Comparison of ENCODE assay signal across 2 cellular contexts in genomic region chr15:96209285-96209735, GRCh38.
TF ChIP-seq lines count a peak whose summit lies in the region.

No MANE protein-coding gene starts in this region.

TF ChIP-seq in GM23338, 12 proteins besides CTCF, POLR2A, EP300 and RAD21:
- TF ChIP-seq STAT1 (IDR thresholded peaks at IDR 0.05; ENCODE audit: unreplicated experiment) = no peak
- no peak for TF ChIP-seq REST (IDR thresholded peaks at IDR 0.05; ENCODE audit: unreplicated experiment)
- no peak for TF ChIP-seq EZH2 (IDR thresholded peaks at IDR 0.05; ENCODE audit: low read depth, unreplicated experiment)
- no peak for TF ChIP-seq ZNF114 (CRISPR knock-in tag; IDR thresholded peaks at IDR 0.05)
- TF ChIP-seq CREB1 (CRISPR knock-in tag; IDR thresholded peaks at IDR 0.05; ENCODE audit: low read depth) = no peak

TF ChIP-seq in HepG2, 621 proteins besides CTCF, POLR2A, EP300 and RAD21 (continues in another document):
- TF ChIP-seq REXO4 (CRISPR knock-in tag; IDR thresholded peaks at IDR 0.05; ENCODE audit: borderline replicate concordance) (no peak), PATZ1 (CRISPR knock-in tag; IDR thresholded peaks at IDR 0.05) (peak; percentile 19; the same call in 1 of the 2 replicates), RXRB (CRISPR knock-in tag; IDR thresholded peaks at IDR 0.05; ENCODE audit: borderline replicate concordance) (peak; percentile 62; the same call in 1 of the 2 replicates), ARHGAP35 (CRISPR knock-in tag; IDR thresholded peaks at IDR 0.05; ENCODE audit: borderline replicate concordance) (peak; percentile 48; the same call in 1 of the 2 replicates), HNF1A (IDR thresholded peaks at IDR 0.05; ENCODE audit: low read depth) (no peak), HNF1A (CRISPR knock-in tag; IDR thresholded peaks at IDR 0.05; ENCODE audit: borderline replicate concordance) (0 out of 2 replicates have a peak, but pooled peaks have one; percentile 28), SNAPC5 (CRISPR knock-in tag; IDR thresholded peaks at IDR 0.05; ENCODE audit: borderline replicate concordance) (no peak), PHF21A (CRISPR knock-in tag; IDR thresholded peaks at IDR 0.05) (peak; percentile 23; the same call in 1 of the 2 replicates), NR2F6 (IDR thresholded peaks at IDR 0.05) (peak; percentile 88), NR2F6 (CRISPR knock-in tag; IDR thresholded peaks at IDR 0.05) (peak; percentile 72), GATA4 (IDR thresholded peaks at IDR 0.05; ENCODE audit: borderline replicate concordance, low read depth) (0 out of 2 replicates have a peak, but pooled peaks have one; percentile 26), STAG1 (CRISPR knock-in tag; IDR thresholded peaks at IDR 0.05) (peak; percentile 21; the same call in 1 of the 2 replicates), FOXA1 (IDR thresholded peaks at IDR 0.05) (no peak), FOXA1 (CRISPR knock-in tag; IDR thresholded peaks at IDR 0.05) (peak; percentile 85), ZNF747 (CRISPR knock-in tag; IDR thresholded peaks at IDR 0.05; ENCODE audit: borderline replicate concordance) (0 out of 2 replicates have a peak, but pooled peaks have one; percentile 32), ZNF501 (CRISPR knock-in tag; IDR thresholded peaks at IDR 0.05) (0 out of 2 replicates have a peak, but pooled peaks have one; percentile 32), MED1 (CRISPR knock-in tag; IDR thresholded peaks at IDR 0.05) (peak; percentile 55), ZNF558 (CRISPR knock-in tag; IDR thresholded peaks at IDR 0.05; ENCODE audit: borderline replicate concordance) (no peak), TGIF2 (CRISPR knock-in tag; IDR thresholded peaks at IDR 0.05) (0 out of 2 replicates have a peak, but pooled peaks have one; percentile 24), HMG20B (CRISPR knock-in tag; conservative IDR thresholded peaks at IDR 0.05) (peak; percentile 39; the same call in 1 of the 2 replicates), FOXA3 (CRISPR knock-in tag; IDR thresholded peaks at IDR 0.05) (peak; percentile 70), NCOA2 (CRISPR knock-in tag; IDR thresholded peaks at IDR 0.05) (peak; percentile 76), ZNF7 (CRISPR knock-in tag; IDR thresholded peaks at IDR 0.05) (no peak), DPF2 (CRISPR knock-in tag; IDR thresholded peaks at IDR 0.05; ENCODE audit: borderline replicate concordance, low read depth) (no peak), ZNF205 (CRISPR knock-in tag; IDR thresholded peaks at IDR 0.05) (peak; percentile 85), PAXIP1 (CRISPR knock-in tag; conservative IDR thresholded peaks at IDR 0.05) (peak; percentile 82), HDAC2 (CRISPR knock-in tag; IDR thresholded peaks at IDR 0.05) (peak; percentile 51; the same call in 1 of the 2 replicates), HNF4G (IDR thresholded peaks at IDR 0.05; ENCODE audit: borderline replicate concordance, low read depth, low read length) (peak; percentile 92), HNF4G (CRISPR knock-in tag; IDR thresholded peaks at IDR 0.05; ENCODE audit: borderline replicate concordance, low read depth) (no peak), SOX6 (IDR thresholded peaks at IDR 0.05) (no peak), SOX6 (CRISPR knock-in tag; IDR thresholded peaks at IDR 0.05) (peak; percentile 48; the same call in 1 of the 2 replicates), ZNF710 (CRISPR knock-in tag; IDR thresholded peaks at IDR 0.05; ENCODE audit: borderline replicate concordance) (no peak), KLF16 (CRISPR knock-in tag; IDR thresholded peaks at IDR 0.05) (0 out of 4 replicates have a peak, but pooled peaks of 1 of the 2 experiments have one; percentile 23)
- TF ChIP-seq, protein P1, sequence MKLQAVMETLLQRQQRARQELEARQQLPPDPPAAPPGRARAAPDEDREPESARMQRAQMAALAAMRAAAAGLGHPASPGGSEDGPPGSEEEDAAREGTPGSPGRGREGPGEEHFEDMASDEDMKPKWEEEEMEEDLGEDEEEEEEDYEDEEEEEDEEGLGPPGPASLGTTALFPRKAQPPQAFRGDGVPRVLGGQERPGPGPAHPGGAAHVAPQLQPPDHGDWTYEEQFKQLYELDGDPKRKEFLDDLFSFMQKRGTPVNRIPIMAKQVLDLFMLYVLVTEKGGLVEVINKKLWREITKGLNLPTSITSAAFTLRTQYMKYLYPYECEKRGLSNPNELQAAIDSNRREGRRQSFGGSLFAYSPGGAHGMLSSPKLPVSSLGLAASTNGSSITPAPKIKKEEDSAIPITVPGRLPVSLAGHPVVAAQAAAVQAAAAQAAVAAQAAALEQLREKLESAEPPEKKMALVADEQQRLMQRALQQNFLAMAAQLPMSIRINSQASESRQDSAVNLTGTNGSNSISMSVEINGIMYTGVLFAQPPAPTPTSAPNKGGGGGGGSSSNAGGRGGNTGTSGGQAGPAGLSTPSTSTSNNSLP (IDR thresholded peaks at IDR 0.05; ENCODE audit: low read depth, low read length) = peak; percentile 86
- TF ChIP-seq, protein P2, sequence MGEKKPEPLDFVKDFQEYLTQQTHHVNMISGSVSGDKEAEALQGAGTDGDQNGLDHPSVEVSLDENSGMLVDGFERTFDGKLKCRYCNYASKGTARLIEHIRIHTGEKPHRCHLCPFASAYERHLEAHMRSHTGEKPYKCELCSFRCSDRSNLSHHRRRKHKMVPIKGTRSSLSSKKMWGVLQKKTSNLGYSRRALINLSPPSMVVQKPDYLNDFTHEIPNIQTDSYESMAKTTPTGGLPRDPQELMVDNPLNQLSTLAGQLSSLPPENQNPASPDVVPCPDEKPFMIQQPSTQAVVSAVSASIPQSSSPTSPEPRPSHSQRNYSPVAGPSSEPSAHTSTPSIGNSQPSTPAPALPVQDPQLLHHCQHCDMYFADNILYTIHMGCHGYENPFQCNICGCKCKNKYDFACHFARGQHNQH (CRISPR knock-in tag; IDR thresholded peaks at IDR 0.05) = peak; percentile 23; the same call in 1 of the 2 replicates
- TF ChIP-seq, protein P3, sequence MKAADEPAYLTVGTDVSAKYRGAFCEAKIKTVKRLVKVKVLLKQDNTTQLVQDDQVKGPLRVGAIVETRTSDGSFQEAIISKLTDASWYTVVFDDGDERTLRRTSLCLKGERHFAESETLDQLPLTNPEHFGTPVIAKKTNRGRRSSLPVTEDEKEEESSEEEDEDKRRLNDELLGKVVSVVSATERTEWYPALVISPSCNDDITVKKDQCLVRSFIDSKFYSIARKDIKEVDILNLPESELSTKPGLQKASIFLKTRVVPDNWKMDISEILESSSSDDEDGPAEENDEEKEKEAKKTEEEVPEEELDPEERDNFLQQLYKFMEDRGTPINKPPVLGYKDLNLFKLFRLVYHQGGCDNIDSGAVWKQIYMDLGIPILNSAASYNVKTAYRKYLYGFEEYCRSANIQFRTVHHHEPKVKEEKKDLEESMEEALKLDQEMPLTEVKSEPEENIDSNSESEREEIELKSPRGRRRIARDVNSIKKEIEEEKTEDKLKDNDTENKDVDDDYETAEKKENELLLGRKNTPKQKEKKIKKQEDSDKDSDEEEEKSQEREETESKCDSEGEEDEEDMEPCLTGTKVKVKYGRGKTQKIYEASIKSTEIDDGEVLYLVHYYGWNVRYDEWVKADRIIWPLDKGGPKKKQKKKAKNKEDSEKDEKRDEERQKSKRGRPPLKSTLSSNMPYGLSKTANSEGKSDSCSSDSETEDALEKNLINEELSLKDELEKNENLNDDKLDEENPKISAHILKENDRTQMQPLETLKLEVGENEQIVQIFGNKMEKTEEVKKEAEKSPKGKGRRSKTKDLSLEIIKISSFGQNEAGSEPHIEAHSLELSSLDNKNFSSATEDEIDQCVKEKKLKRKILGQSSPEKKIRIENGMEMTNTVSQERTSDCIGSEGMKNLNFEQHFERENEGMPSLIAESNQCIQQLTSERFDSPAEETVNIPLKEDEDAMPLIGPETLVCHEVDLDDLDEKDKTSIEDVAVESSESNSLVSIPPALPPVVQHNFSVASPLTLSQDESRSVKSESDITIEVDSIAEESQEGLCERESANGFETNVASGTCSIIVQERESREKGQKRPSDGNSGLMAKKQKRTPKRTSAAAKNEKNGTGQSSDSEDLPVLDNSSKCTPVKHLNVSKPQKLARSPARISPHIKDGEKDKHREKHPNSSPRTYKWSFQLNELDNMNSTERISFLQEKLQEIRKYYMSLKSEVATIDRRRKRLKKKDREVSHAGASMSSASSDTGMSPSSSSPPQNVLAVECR (CRISPR knock-in tag; IDR thresholded peaks at IDR 0.05; ENCODE audit: borderline replicate concordance) = no peak; the same call in 1 of the 2 replicates
